ENCODE assay signal across 10 cellular contexts in the genomic region with DNA sequence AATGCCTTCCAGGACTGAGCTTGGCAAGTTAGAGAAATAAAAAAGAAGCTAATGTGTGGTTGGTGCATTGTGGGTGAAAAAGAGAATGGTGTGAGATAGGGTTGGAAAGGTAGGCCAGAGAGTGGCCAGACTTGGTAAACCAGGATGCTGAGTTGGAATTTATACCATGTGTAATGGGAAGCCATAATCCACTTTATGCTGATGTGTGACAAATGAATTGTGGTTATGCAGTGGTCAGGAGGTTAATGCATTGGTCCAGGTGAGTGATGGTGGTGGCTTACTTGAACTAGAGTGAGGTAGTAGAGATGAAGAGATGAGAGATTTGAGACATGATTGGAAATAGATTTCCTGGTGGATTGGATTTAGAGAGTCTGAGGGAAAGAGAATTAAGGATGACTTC. TPM values are rescaled to one million over a fixed set of nuclear protein-coding genes. Genes with fewer than 3 reads are reported as not detected.
DNase-seq lines count a peak whose midpoint lies in the region; TF ChIP-seq lines count a peak whose summit lies in the region.
"Had no signal": no experiment of that assay in that cellular context is flagged by ENCODE, and none has a peak within 500 bp of the region (broad histone marks: within the 10 kb centered on the region; RNA-seq: fewer than 3 reads in every experiment).

No MANE protein-coding gene starts in this region.

- no peak for DNase-seq in activated T-cell treated with anti-CD3 and anti-CD28 coated beads, Interleukin-2, amount 50 U/mL, for 24 hours
- no peak for DNase-seq in activated T-cell treated with anti-CD3 and anti-CD28 coated beads for 4 hours
- DNase-seq in RPMI8226 = peak; percentile 42
- DNase-seq in epithelial cell of proximal tubule (ENCODE audit: low read depth) = no peak
- no peak for DNase-seq in NCI-H748 treated with DMSO at 0.1 percent for 48 hours (lab: John Stamatoyannopoulos, UW)
- no peak for DNase-seq in NCI-H1105 (lab: John Stamatoyannopoulos, UW)
- DNase-seq in GM03348 (ENCODE audit: low spot score) = no peak

- H3K4me3 ChIP-seq in epithelial cell of proximal tubule (ENCODE audit: low read depth, low read length) = peak overlapping the region; percentile 99
- peak overlapping the region; percentile 93 for H3K4me3 ChIP-seq in skeletal muscle satellite cell (ENCODE audit: low read length)

- no peak for TF ChIP-seq CTCF in epithelial cell of proximal tubule (conservative IDR thresholded peaks at IDR 0.05; ENCODE audit: low read depth, low read length)

- peaks cover 31% of the 10 kb centered on the region for H3K4me1 Mint-ChIP-seq in activated T-cell treated with anti-CD3 and anti-CD28 coated beads, Interleukin-2, amount 50 U/mL, for 24 hours (ENCODE audit: low read depth)

- no peaks in the 10 kb centered on the region for H3K9me3 Mint-ChIP-seq in activated T-cell treated with anti-CD3 and anti-CD28 coated beads, Interleukin-2, amount 50 U/mL, for 24 hours

- no peaks in the 10 kb centered on the region for H3K27me3 Mint-ChIP-seq in activated T-cell treated with anti-CD3 and anti-CD28 coated beads, Interleukin-2, amount 50 U/mL, for 24 hours

- no peaks in the 10 kb centered on the region for H3K9me3 ChIP-seq in skeletal muscle satellite cell (replicated peaks; ENCODE audit: low read length)
- H3K9me3 ChIP-seq: ascending aorta had no signal

- H3K36me3 ChIP-seq in skeletal muscle satellite cell (ENCODE audit: insufficient read depth, low read length) = peaks cover 10% of the 10 kb centered on the region

- H3K4me3 Mint-ChIP-seq in activated T-cell treated with anti-CD3 and anti-CD28 coated beads, Interleukin-2, amount 50 U/mL, for 24 hours = peak overlapping the region; percentile 99

- peaks cover 8% of the 10 kb centered on the region for H3K4me1 ChIP-seq in skeletal muscle satellite cell (ENCODE audit: control insufficient read depth, insufficient read depth, low read length)

- peak overlapping the region; percentile 100 for H3K27ac Mint-ChIP-seq in activated T-cell treated with anti-CD3 and anti-CD28 coated beads, Interleukin-2, amount 50 U/mL, for 24 hours

- peak overlapping the region; percentile 92 for H3K9ac ChIP-seq in skeletal muscle satellite cell (ENCODE audit: low read depth, low read length)

- H3K36me3 Mint-ChIP-seq in activated T-cell treated with anti-CD3 and anti-CD28 coated beads, Interleukin-2, amount 50 U/mL, for 24 hours (ENCODE audit: low read depth) = peaks cover 70% of the 10 kb centered on the region

- H3K4me2 ChIP-seq in skeletal muscle satellite cell (ENCODE audit: low read length) = peak overlapping the region; percentile 94

- H3K27me3 ChIP-seq in skeletal muscle satellite cell (ENCODE audit: control insufficient read depth, insufficient read depth, low read length) = no peaks in the 10 kb centered on the region
- H3K27me3 ChIP-seq: ascending aorta had no signal

RNA-seq across cellular contexts. Expression of a gene that starts 1.0 kb away (rescaled TPM):
- 37.2 and 58.1 TPM in 2 replicates for total RNA-seq in epithelial cell of proximal tubule
- total RNA-seq in skeletal muscle satellite cell (2012; rRNA removed) = 53.0 and 58.8 TPM in 2 replicates

RNA-seq across cellular contexts. Expression of a gene that starts 2.2 kb away (rescaled TPM):
- 9.1 and 13.0 TPM in 2 replicates for total RNA-seq in epithelial cell of proximal tubule
- total RNA-seq in skeletal muscle satellite cell (2012; rRNA removed) = 2.0 and 4.8 TPM in 2 replicates

RNA-seq across cellular contexts. Expression of a gene that starts 38.4 kb away (rescaled TPM):
- total RNA-seq in epithelial cell of proximal tubule = 36.5 and 37.8 TPM in 2 replicates
- total RNA-seq in skeletal muscle satellite cell (2012; rRNA removed) = 6.3 and 12.2 TPM in 2 replicates

RNA-seq across cellular contexts. Expression of a gene that starts 39.7 kb away (rescaled TPM):
- total RNA-seq in epithelial cell of proximal tubule = 136 and 165 TPM in 2 replicates
- total RNA-seq in skeletal muscle satellite cell (2012; rRNA removed) = 11.7 and 17.9 TPM in 2 replicates
- total RNA-seq: ascending aorta, mesenteric fat pad had no signal

RNA-seq across cellular contexts. Expression of a gene that starts 45.1 kb away (rescaled TPM):
- 0.58 and 3.3 TPM in 2 replicates for total RNA-seq in epithelial cell of proximal tubule
- total RNA-seq in skeletal muscle satellite cell (2012; rRNA removed) = 0.44 and 0.51 TPM in 2 replicates
